ENCODE assay signal across 1 cellular context in genomic region chr19:47187023-47187655, GRCh38.
TF ChIP-seq lines count a peak whose summit lies in the region.

No MANE protein-coding gene starts in this region.

TF ChIP-seq in WTC11, 78 proteins besides CTCF, POLR2A, EP300 and RAD21 (continued from another document):
- TF ChIP-seq, protein P1, sequence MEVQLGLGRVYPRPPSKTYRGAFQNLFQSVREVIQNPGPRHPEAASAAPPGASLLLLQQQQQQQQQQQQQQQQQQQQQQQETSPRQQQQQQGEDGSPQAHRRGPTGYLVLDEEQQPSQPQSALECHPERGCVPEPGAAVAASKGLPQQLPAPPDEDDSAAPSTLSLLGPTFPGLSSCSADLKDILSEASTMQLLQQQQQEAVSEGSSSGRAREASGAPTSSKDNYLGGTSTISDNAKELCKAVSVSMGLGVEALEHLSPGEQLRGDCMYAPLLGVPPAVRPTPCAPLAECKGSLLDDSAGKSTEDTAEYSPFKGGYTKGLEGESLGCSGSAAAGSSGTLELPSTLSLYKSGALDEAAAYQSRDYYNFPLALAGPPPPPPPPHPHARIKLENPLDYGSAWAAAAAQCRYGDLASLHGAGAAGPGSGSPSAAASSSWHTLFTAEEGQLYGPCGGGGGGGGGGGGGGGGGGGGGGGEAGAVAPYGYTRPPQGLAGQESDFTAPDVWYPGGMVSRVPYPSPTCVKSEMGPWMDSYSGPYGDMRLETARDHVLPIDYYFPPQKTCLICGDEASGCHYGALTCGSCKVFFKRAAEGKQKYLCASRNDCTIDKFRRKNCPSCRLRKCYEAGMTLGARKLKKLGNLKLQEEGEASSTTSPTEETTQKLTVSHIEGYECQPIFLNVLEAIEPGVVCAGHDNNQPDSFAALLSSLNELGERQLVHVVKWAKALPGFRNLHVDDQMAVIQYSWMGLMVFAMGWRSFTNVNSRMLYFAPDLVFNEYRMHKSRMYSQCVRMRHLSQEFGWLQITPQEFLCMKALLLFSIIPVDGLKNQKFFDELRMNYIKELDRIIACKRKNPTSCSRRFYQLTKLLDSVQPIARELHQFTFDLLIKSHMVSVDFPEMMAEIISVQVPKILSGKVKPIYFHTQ (CRISPR knock-in tag; IDR thresholded peaks at IDR 0.05) = no peak
- TF ChIP-seq, protein P2, sequence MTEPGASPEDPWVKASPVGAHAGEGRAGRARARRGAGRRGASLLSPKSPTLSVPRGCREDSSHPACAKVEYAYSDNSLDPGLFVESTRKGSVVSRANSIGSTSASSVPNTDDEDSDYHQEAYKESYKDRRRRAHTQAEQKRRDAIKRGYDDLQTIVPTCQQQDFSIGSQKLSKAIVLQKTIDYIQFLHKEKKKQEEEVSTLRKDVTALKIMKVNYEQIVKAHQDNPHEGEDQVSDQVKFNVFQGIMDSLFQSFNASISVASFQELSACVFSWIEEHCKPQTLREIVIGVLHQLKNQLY (CRISPR knock-in tag; IDR thresholded peaks at IDR 0.05) = no peak
- no peak for TF ChIP-seq KAT7 (CRISPR knock-in tag; IDR thresholded peaks at IDR 0.05; ENCODE audit: borderline replicate concordance)
- no peak for TF ChIP-seq MXD4 (CRISPR knock-in tag; IDR thresholded peaks at IDR 0.05; ENCODE audit: borderline replicate concordance)
- no peak for TF ChIP-seq JUN (CRISPR knock-in tag; IDR thresholded peaks at IDR 0.05)
